6 cellular contexts compared by ENCODE assay signal in the genomic region with DNA sequence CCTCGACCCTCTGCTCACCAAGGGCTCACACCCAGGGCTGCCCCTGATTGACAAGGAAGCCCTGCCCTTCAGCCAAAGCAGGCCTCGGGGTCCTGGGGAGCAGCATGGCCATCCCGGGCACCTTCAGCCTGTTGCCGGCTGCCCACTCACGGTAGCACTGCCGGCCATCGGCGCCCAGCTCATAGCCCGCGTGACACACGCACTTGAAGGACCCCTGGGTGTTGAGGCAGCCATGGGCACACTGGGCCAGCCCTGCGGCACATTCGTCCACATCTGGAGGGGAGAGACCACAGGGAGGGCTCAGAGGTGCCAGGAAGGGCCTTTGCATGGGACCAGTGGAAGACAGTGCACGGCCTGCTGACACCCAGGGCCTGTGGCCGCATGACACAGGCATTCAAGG. TPM values are rescaled to one million over a fixed set of nuclear protein-coding genes. Genes with fewer than 3 reads are reported as not detected.
"Had no signal": no experiment of that assay in that cellular context is flagged by ENCODE, and none has a peak within 500 bp of the region (broad histone marks: within the 10 kb centered on the region; RNA-seq: fewer than 3 reads in every experiment).

No MANE protein-coding gene starts in this region.

- H3K4me3 Mint-ChIP-seq: IgD-negative memory B cell had no signal

- H3K4me1 Mint-ChIP-seq: IgD-negative memory B cell had no signal

- FAIRE-seq: HTR-8/SVneo, K562 had no signal

- H3K27me3 Mint-ChIP-seq: IgD-negative memory B cell had no signal

- H3K4me3 ChIP-seq: K562 had no signal

- H3K27ac Mint-ChIP-seq: IgD-negative memory B cell had no signal

- DNase-seq: IMR-90, KBM-7 had no signal

- H3K27ac ChIP-seq: HL-60 had no signal

- ATAC-seq: K562 had no signal

RNA-seq across cellular contexts. Expression of a gene that starts 57.4 kb away (rescaled TPM):
- polyA plus RNA-seq: IgD-negative memory B cell had no signal
